In genomic region chr6:28502709-28503305, GRCh38 we compare ENCODE assay signal across 21 cellular contexts. TPM values are rescaled to one million over a fixed set of nuclear protein-coding genes. Genes with fewer than 3 reads are reported as not detected.
"Had no signal": no experiment of that assay in that cellular context is flagged by ENCODE, and none has a peak within 500 bp of the region (broad histone marks: within the 10 kb centered on the region; RNA-seq: fewer than 3 reads in every experiment).

No MANE protein-coding gene starts in this region.

RNA-seq across cellular contexts. Expression of gene GPX6, which starts 12.8 kb away (rescaled TPM):
- total RNA-seq: activated naive CD4-positive, alpha-beta T cell treated with anti-CD3 and anti-CD28 coated beads for 36 hours; activated naive CD4-positive, alpha-beta T cell treated with anti-CD3 and anti-CD28 coated beads, Interleukin-2, amount 50 U/mL, for 72 hours; activated naive CD8-positive, alpha-beta T cell treated with anti-CD3 and anti-CD28 coated beads for 36 hours; activated naive CD8-positive, alpha-beta T cell treated with anti-CD3 and anti-CD28 coated beads, Interleukin-2, amount 10 ng/mL, durations not matched to agents 7 days and 5 days; activated T-cell treated with anti-CD3 and anti-CD28 coated beads, Interleukin-2, amount 50 U/mL, for 4 hours; activated T-cell treated with anti-CD3 and anti-CD28 coated beads, Interleukin-2, amount 50 U/mL, for 72 hours; activated T-helper 1 cell treated with anti-CD3 and anti-CD28 coated beads, Interleukin-12 subunit alpha, Interleukin-12 subunit beta, Interleukin-2, Interleukin-4 antibody, amounts not matched to agents 30 ng/mL and 10 ng/mL and 1 ng/mL, durations not matched to agents 14 hours and 24 hours and 36 hours; activated T-helper 17 cell treated with anti-CD3 and anti-CD28 coated beads, Interleukin-2, amount 50 U/mL, for 72 hours; activated T-helper 2 cell treated with anti-CD3 and anti-CD28 coated beads, Interferon-gamma antibody, Interleukin-2, Interleukin-4, amounts not matched to agents 10 μg/mL and 5 μg/mL and 100 μg/mL, durations not matched to agents 14 hours and 24 hours and 36 hours; adrenal gland; aorta; ascending aorta; astrocyte; body of pancreas; breast epithelium; bronchial epithelial cell; cardiac muscle cell; cardiac septum; cerebellum; chondrocyte had no signal
- polyA plus RNA-seq: adipose tissue, adrenal gland, aorta, cardiac muscle cell had no signal

RNA-seq across cellular contexts. Expression of gene GPX5, which starts 22.9 kb away (rescaled TPM):
- total RNA-seq: activated naive CD4-positive, alpha-beta T cell treated with anti-CD3 and anti-CD28 coated beads for 36 hours; activated naive CD4-positive, alpha-beta T cell treated with anti-CD3 and anti-CD28 coated beads, Interleukin-2, amount 50 U/mL, for 72 hours; activated naive CD8-positive, alpha-beta T cell treated with anti-CD3 and anti-CD28 coated beads for 36 hours; activated naive CD8-positive, alpha-beta T cell treated with anti-CD3 and anti-CD28 coated beads, Interleukin-2, amount 10 ng/mL, durations not matched to agents 7 days and 5 days; activated T-cell treated with anti-CD3 and anti-CD28 coated beads, Interleukin-2, amount 50 U/mL, for 4 hours; activated T-cell treated with anti-CD3 and anti-CD28 coated beads, Interleukin-2, amount 50 U/mL, for 72 hours; activated T-helper 1 cell treated with anti-CD3 and anti-CD28 coated beads, Interleukin-12 subunit alpha, Interleukin-12 subunit beta, Interleukin-2, Interleukin-4 antibody, amounts not matched to agents 30 ng/mL and 10 ng/mL and 1 ng/mL, durations not matched to agents 14 hours and 24 hours and 36 hours; activated T-helper 17 cell treated with anti-CD3 and anti-CD28 coated beads, Interleukin-2, amount 50 U/mL, for 72 hours; activated T-helper 2 cell treated with anti-CD3 and anti-CD28 coated beads, Interferon-gamma antibody, Interleukin-2, Interleukin-4, amounts not matched to agents 10 μg/mL and 5 μg/mL and 100 μg/mL, durations not matched to agents 14 hours and 24 hours and 36 hours; adrenal gland; aorta; ascending aorta; body of pancreas; breast epithelium; bronchial epithelial cell; cardiac septum; cerebellum; chondrocyte had no signal
- polyA plus RNA-seq: adipose tissue, adrenal gland, aorta had no signal

RNA-seq across cellular contexts. Expression of gene ZSCAN23, which starts 59.5 kb away (rescaled TPM):
- total RNA-seq: ascending aorta had no signal
